Comparison of ENCODE assay signal across 14 cellular contexts in genomic region chr22:23238707-23239106, GRCh38.
"Had no signal": no experiment of that assay in that cellular context is flagged by ENCODE, and none has a peak within 500 bp of the region (broad histone marks: within the 10 kb centered on the region; RNA-seq: fewer than 3 reads in every experiment).

No MANE protein-coding gene starts in this region.

- ATAC-seq: activated naive CD8-positive, alpha-beta T cell treated with anti-CD3 and anti-CD28 coated beads, Interleukin-2, amount 50 U/mL, for 24 hours; SK-N-SH treated with all-trans-retinoic acid at 6 μM for 48 hours; stimulated activated naive B cell treated with anti-CD40 and anti-IgM and Interleukin-4, amounts not matched to agents 10 μg/mL and 1 μg/mL and 100 μg/mL, for 72 hours had no signal

- H3K27me3 Mint-ChIP-seq: activated naive CD8-positive, alpha-beta T cell treated with anti-CD3 and anti-CD28 coated beads, Interleukin-2, amount 50 U/mL, for 24 hours; stimulated activated naive B cell treated with anti-CD40 and anti-IgM and Interleukin-4, amounts not matched to agents 10 μg/mL and 1 μg/mL and 100 μg/mL, for 72 hours; type B pancreatic cell had no signal

- H3K4me3 Mint-ChIP-seq: stimulated activated naive B cell treated with anti-CD40 and anti-IgM and Interleukin-4, amounts not matched to agents 10 μg/mL and 1 μg/mL and 100 μg/mL, for 72 hours; type B pancreatic cell had no signal

- H3K27ac ChIP-seq: VCaP had no signal

- DNase-seq: activated naive CD8-positive, alpha-beta T cell treated with anti-CD3 and anti-CD28 coated beads, Interleukin-2, amount 50 U/mL, for 24 hours; activated T-cell treated with anti-CD3 and anti-CD28 coated beads for 4 hours; cerebellar nuclear complex; effector memory CD4-positive, alpha-beta T cell; islet precursor cell; midbrain; retina; stimulated activated CD4-positive, alpha-beta T cell treated with anti-CD3 and anti-CD28 coated beads, Interleukin-2, amount 100 ng/mL, for 48 hours; stimulated activated naive B cell treated with anti-CD40 and anti-IgM and Interleukin-4, amounts not matched to agents 10 μg/mL and 1 μg/mL and 100 μg/mL, for 72 hours; substantia nigra; T-helper 1 cell had no signal

- H3K27ac Mint-ChIP-seq: stimulated activated naive B cell treated with anti-CD40 and anti-IgM and Interleukin-4, amounts not matched to agents 10 μg/mL and 1 μg/mL and 100 μg/mL, for 72 hours; type B pancreatic cell had no signal

- H3K9me3 Mint-ChIP-seq: activated naive CD8-positive, alpha-beta T cell treated with anti-CD3 and anti-CD28 coated beads, Interleukin-2, amount 50 U/mL, for 24 hours; type B pancreatic cell had no signal
